Comparison of ENCODE assay signal across 10 cellular contexts in genomic region chr1:225921734-225922709, GRCh38. TPM values are rescaled to one million over a fixed set of nuclear protein-coding genes. Genes with fewer than 3 reads are reported as not detected.
A peak's percentile ranks its signal among the peaks of the same experiment; 100 is the strongest.
DNase-seq lines count a peak whose midpoint lies in the region; ATAC-seq, FAIRE-seq and TF ChIP-seq lines count a peak whose summit lies in the region.
"Had no signal": no experiment of that assay in that cellular context is flagged by ENCODE, and none has a peak within 500 bp of the region (broad histone marks: within the 10 kb centered on the region; RNA-seq: fewer than 3 reads in every experiment).

No MANE protein-coding gene starts in this region.

- TF ChIP-seq EP300 in GM12878 (IDR thresholded peaks at IDR 0.05; ENCODE audit: borderline replicate concordance in 1 of 2, control insufficient read depth in 1 of 2, low read depth in 2 of 2, low read length in 2 of 2): no peak

- BruUV-seq in GM12878 (replicated peaks; lab: Mats Ljungman, UMichigan): no TSS peak

- H2AFZ ChIP-seq in GM12878 (ENCODE audit: control insufficient read depth, low read depth, low read length): no peak overlapping the region

- H3K9me3 Mint-ChIP-seq in nephron progenitor cell: no peaks in the 10 kb centered on the region

- no peaks in the 10 kb centered on the region for H3K9me2 ChIP-seq in DOHH2 (replicated peaks; ENCODE audit: control insufficient read depth, low read length)

- RAD21 ChIA-PET in GM12878 (lab: Charles Lee; ENCODE audit: unreplicated experiment): interaction anchor here (3.6 kb wide), 1 partner anchor 40 kb away, joined by 16 read pairs; the partner anchor contains the start of gene TMEM63A

- H3K4me3 ChIP-seq in DOHH2 (ENCODE audit: low read length) (peak overlapping the region; percentile 99; the same call in 1 of the 2 replicates), GM12878 (no peak overlapping the region)

- TF ChIP-seq RAD21 in GM12878 (IDR thresholded peaks at IDR 0.05; ENCODE audit: insufficient read depth, low read depth, low read length): no peak

- H3K27ac Mint-ChIP-seq in nephron progenitor cell: no peak overlapping the region

- peaks cover 29% of the 10 kb centered on the region for H3K36me3 Mint-ChIP-seq in nephron progenitor cell (ENCODE audit: low read depth)

- H3K79me2 ChIP-seq in DOHH2 (ENCODE audit: control insufficient read depth, low read length) (peaks cover 29% of the 10 kb centered on the region), GM12878 (ENCODE audit: control insufficient read depth, insufficient read depth, low read length) (peaks cover 17% of the 10 kb centered on the region)

- FAIRE-seq in GM12878 (lab: Jason Lieb, UNC): no peak
- FAIRE-seq: colon had no signal

- H3K4me1 Mint-ChIP-seq in nephron progenitor cell: peaks cover 21% of the 10 kb centered on the region

- H3K27ac ChIP-seq in DOHH2 (ENCODE audit: low read depth, low read length) (no peak overlapping the region), GM12878 (ENCODE audit: control insufficient read depth, insufficient read depth) (no peak overlapping the region)

- H3K27me3 ChIP-seq in DOHH2 (ENCODE audit: control insufficient read depth, low read length) (no peaks in the 10 kb centered on the region), GM12878 (replicated peaks in 1 of 2; ENCODE audit: control insufficient read depth in 2 of 2, insufficient read depth in 2 of 2, low read length in 1 of 2) (no peaks in the 10 kb centered on the region)

- no peaks in the 10 kb centered on the region for H3K9me3 ChIP-seq in DOHH2 (ENCODE audit: control insufficient read depth, insufficient read depth, low read length)
- H3K9me3 ChIP-seq in GM12878 (replicated peaks; ENCODE audit: control insufficient read depth, insufficient read depth, low read length): no peaks in the 10 kb centered on the region

- H3K4me3 Mint-ChIP-seq in nephron progenitor cell: peak overlapping the region; percentile 91

- CTCF ChIA-PET in GM12878 (lab: Yijun Ruan, JAX): interaction anchor here (1.1 to 2.1 kb wide), 4 partner anchors 12 to 145 kb away, joined by 3 to 7 read pairs (median 6); partner anchors contain the start of gene SRP9

- DNase-seq in NCI-H146 treated with DMSO at 0.1 percent for 48 hours (lab: John Stamatoyannopoulos, UW; ENCODE audit: unreplicated experiment) (peak; percentile 16), GM12878 (ENCODE audit: low read depth, low spot score) (no peak), nephron progenitor cell (no peak)
- DNase-seq in effector CD4-positive, alpha-beta T cell: no peak

- POLR2A ChIA-PET in GM12878 (lab: Charles Lee): interaction anchor here (0.5 kb wide), 1 partner anchor 181 kb away, joined by 6 read pairs; no protein-coding TSS in a partner anchor

- H3K36me3 ChIP-seq in DOHH2 (ENCODE audit: control insufficient read depth, low read length): peaks cover 60% of the 10 kb centered on the region
- peaks cover 3 to 6% of the 10 kb centered on the region in 2 experiments for H3K36me3 ChIP-seq in GM12878 (ENCODE audit: control insufficient read depth in 2 of 2, insufficient read depth in 2 of 2, low read length in 1 of 2)

- H3K4me1 ChIP-seq in DOHH2 (ENCODE audit: control insufficient read depth, low read length) (peaks cover 22% of the 10 kb centered on the region), GM12878 (ENCODE audit: control insufficient read depth, insufficient read depth, low read length) (peaks cover 7% of the 10 kb centered on the region)

- H3K9ac ChIP-seq in GM12878 (ENCODE audit: control insufficient read depth, insufficient read depth, low read length): no peak overlapping the region

- in situ Hi-C loops in GM12878 (cut with MboI): no loop called here

- H3K27me3 Mint-ChIP-seq in nephron progenitor cell (ENCODE audit: low read depth, poor library complexity): no peaks in the 10 kb centered on the region

- intact Hi-C loops in GM12878 (cut with micrococcal nuclease; ENCODE audit: unreplicated experiment): loop anchor here (5.0 kb wide), 2 partner anchors 145 to 455 kb away; partner anchors contain the start of gene SRP9

- H3K4me2 ChIP-seq in DOHH2 (ENCODE audit: low read length) (peak overlapping the region; percentile 92), GM12878 (ENCODE audit: control insufficient read depth, insufficient read depth) (0 out of 2 replicates have a peak overlapping the region, but pooled peaks have one; percentile 97)

- H4K20me1 ChIP-seq in DOHH2 (ENCODE audit: control insufficient read depth, insufficient read depth, low read depth, low read length) (no peaks in the 10 kb centered on the region), GM12878 (ENCODE audit: control insufficient read depth, insufficient read depth) (no peaks in the 10 kb centered on the region)

- no peak for ATAC-seq in GM12878
- no peak for ATAC-seq in GM19035 (IDR thresholded peaks at IDR 0.05; ENCODE audit: unreplicated experiment)
- ATAC-seq in GM21447 (IDR thresholded peaks at IDR 0.05; ENCODE audit: unreplicated experiment): no peak
- no peak for ATAC-seq in HG03196 (IDR thresholded peaks at IDR 0.05; ENCODE audit: unreplicated experiment)

- SMC1A ChIA-PET in GM12878 (lab: Charles Lee; ENCODE audit: uncharacterized antibody, unreplicated experiment): interaction anchor here (0.6 kb wide), 1 partner anchor 39 kb away, joined by 3 read pairs; no protein-coding TSS in a partner anchor

- peaks cover 3% of the 10 kb centered on the region; the same call in 1 of the 2 replicates for H3F3A ChIP-seq in DOHH2 (ENCODE audit: control insufficient read depth, insufficient read depth)

- TF ChIP-seq POLR2A in GM12878 (IDR thresholded peaks at IDR 0.05; ENCODE audit: low read depth, low read length): 0 out of 2 replicates have a peak, but pooled peaks have one; percentile 2

- 90% methylated on average over 22 of the region's 23 CpGs for WGBS in GM12878 (ENCODE audit: insufficient coverage, insufficient replicate concordance, low lambda C conversion rate, missing lambda C conversion rate)

- TF ChIP-seq CTCF in DOHH2 (IDR thresholded peaks at IDR 0.05; ENCODE audit: low read depth, low read length, poor library complexity, severe bottlenecking) (no peak), GM12878 (IDR thresholded peaks at IDR 0.05 in 2 of 3, conservative IDR thresholded peaks at IDR 0.05 in 1 of 3; ENCODE audit: control insufficient read depth in 2 of 3, extremely low read depth in 1 of 3, insufficient read depth in 1 of 3, low read depth in 3 of 3, low read length in 3 of 3) (no peak), nephron progenitor cell (IDR thresholded peaks at IDR 0.05) (no peak)

RNA-seq across cellular contexts. Expression of gene PYCR2, which starts 2.0 kb away (rescaled TPM):
- total RNA-seq in GM12878 (2013; cell fraction: nucleolus; rRNA removed): 41.1 and 41.4 TPM in 2 replicates
- total RNA-seq in GM12878 (2014; rRNA removed): 53.4 and 65.2 TPM in 2 replicates
- 31.0 and 33.6 TPM in 2 replicates for total RNA-seq in GM12878 (2014; rRNA removed; fragmentation: Illumina TruSeq; extraction: Trizol)
- total RNA-seq in GM12878 (2021): 77.2 and 81.8 TPM in 2 replicates
- 22.2 TPM for polyA plus RNA-seq in GM12878 (2011; ENCODE audit: low read depth)
- polyA plus RNA-seq in GM12878 (2011; rRNA removed): 24.3 and 46.0 TPM in 2 replicates
- polyA plus RNA-seq in GM12878 (2011; cell fraction: cytosol; rRNA removed): 49.9 and 63.2 TPM in 2 replicates
- polyA plus RNA-seq in GM12878 (2011; cell fraction: nucleus; rRNA removed): 101 and 106 TPM in 2 replicates
- polyA plus RNA-seq in GM12878 (2012): 45.2 and 52.3 TPM in 2 replicates
- polyA plus RNA-seq in GM12878 (2014; fragmentation: Illumina TruSeq; extraction: Trizol): 19.1 and 47.0 TPM in 2 replicates
- polyA plus RNA-seq in GM12878 (2014; fragmentation: Nextera tagmentation; extraction: Ambion mirVana): 1 to 10 TPM; 1.7 to 5.9 TPM
- polyA plus RNA-seq in GM12878 (2014; rRNA removed): 62.8 and 64.9 TPM in 2 replicates
- polyA plus RNA-seq in GM12878 (2016; fragmentation: Nextera tagmentation; extraction: Ambion mirVana): 10 to 100 TPM; 74.9 to 76.3 TPM
- 29.4 and 39.5 TPM in 2 replicates for polyA minus RNA-seq in GM12878 (2011; rRNA and poly(A)+ RNA removed)
- 8.3 and 15.2 TPM in 2 replicates for polyA minus RNA-seq in GM12878 (2011; cell fraction: cytosol; rRNA and poly(A)+ RNA removed)
- polyA minus RNA-seq in GM12878 (2011; cell fraction: nucleus; rRNA and poly(A)+ RNA removed): 20.2 and 31.1 TPM in 2 replicates

RNA-seq across cellular contexts. Expression of gene LEFTY2, which starts 19.0 kb away (rescaled TPM):
- total RNA-seq in GM12878 (2013; cell fraction: nucleolus; rRNA removed): not detected in 2 replicates
- total RNA-seq in GM12878 (2014; rRNA removed): not detected in 2 replicates
- total RNA-seq in GM12878 (2014; rRNA removed; fragmentation: Illumina TruSeq; extraction: Trizol): not detected in 2 replicates
- total RNA-seq in GM12878 (2021): not detected in 2 replicates
- not detected for polyA plus RNA-seq in GM12878 (2011; ENCODE audit: low read depth)
- polyA plus RNA-seq in GM12878 (2011; rRNA removed): not detected in 2 replicates
- not detected in 2 replicates for polyA plus RNA-seq in GM12878 (2011; cell fraction: cytosol; rRNA removed)
- polyA plus RNA-seq in GM12878 (2011; cell fraction: nucleus; rRNA removed): not detected in 2 replicates
- polyA plus RNA-seq in GM12878 (2012): not detected in 2 replicates
- not detected in 2 replicates for polyA plus RNA-seq in GM12878 (2014; fragmentation: Illumina TruSeq; extraction: Trizol)
- polyA plus RNA-seq in GM12878 (2014; fragmentation: Nextera tagmentation; extraction: Ambion mirVana): not detected
- polyA plus RNA-seq in GM12878 (2014; rRNA removed): not detected in 2 replicates
- polyA plus RNA-seq in GM12878 (2016; fragmentation: Nextera tagmentation; extraction: Ambion mirVana): not detected
- polyA minus RNA-seq in GM12878 (2011; rRNA and poly(A)+ RNA removed): not detected in 2 replicates
- polyA minus RNA-seq in GM12878 (2011; cell fraction: cytosol; rRNA and poly(A)+ RNA removed): not detected in 2 replicates
- not detected in 2 replicates for polyA minus RNA-seq in GM12878 (2011; cell fraction: nucleus; rRNA and poly(A)+ RNA removed)
- total RNA-seq: T-helper 2 cell treated with Interferon-gamma antibody and Interleukin-4, amounts not matched to agents 100 ng/mL and 5 ng/mL, for 36 hours had no signal

RNA-seq across cellular contexts. Expression of gene LEFTY1, which starts 33.1 kb away (rescaled TPM):
- total RNA-seq in GM12878 (2013; cell fraction: nucleolus; rRNA removed): not detected in 2 replicates
- 0.06 TPM in 1 of 2 replicates, not detected in the other for total RNA-seq in GM12878 (2014; rRNA removed)
- total RNA-seq in GM12878 (2014; rRNA removed; fragmentation: Illumina TruSeq; extraction: Trizol): not detected in 2 replicates
- 0.27 TPM in 1 of 2 replicates, not detected in the other for total RNA-seq in GM12878 (2021)
- polyA plus RNA-seq in GM12878 (2011; ENCODE audit: low read depth): not detected
- polyA plus RNA-seq in GM12878 (2011; rRNA removed): not detected in 2 replicates
- polyA plus RNA-seq in GM12878 (2011; cell fraction: cytosol; rRNA removed): 0.04 TPM in 1 of 2 replicates, not detected in the other
- 0.06 TPM in 1 of 2 replicates, not detected in the other for polyA plus RNA-seq in GM12878 (2011; cell fraction: nucleus; rRNA removed)
- polyA plus RNA-seq in GM12878 (2012): 0.08 TPM in 1 of 2 replicates, not detected in the other
- not detected in 2 replicates for polyA plus RNA-seq in GM12878 (2014; fragmentation: Illumina TruSeq; extraction: Trizol)
- not detected for polyA plus RNA-seq in GM12878 (2014; fragmentation: Nextera tagmentation; extraction: Ambion mirVana)
- 0.06 TPM in 1 of 2 replicates, not detected in the other for polyA plus RNA-seq in GM12878 (2014; rRNA removed)
- polyA plus RNA-seq in GM12878 (2016; fragmentation: Nextera tagmentation; extraction: Ambion mirVana): not detected
- polyA minus RNA-seq in GM12878 (2011; rRNA and poly(A)+ RNA removed): not detected in 2 replicates
- polyA minus RNA-seq in GM12878 (2011; cell fraction: cytosol; rRNA and poly(A)+ RNA removed): not detected in 2 replicates
- not detected in 2 replicates for polyA minus RNA-seq in GM12878 (2011; cell fraction: nucleus; rRNA and poly(A)+ RNA removed)
- total RNA-seq: T-helper 2 cell treated with Interferon-gamma antibody and Interleukin-4, amounts not matched to agents 100 ng/mL and 5 ng/mL, for 36 hours had no signal

RNA-seq across cellular contexts. Expression of gene TMEM63A, which starts 39.8 kb away (rescaled TPM):
- total RNA-seq in GM12878 (2013; cell fraction: nucleolus; rRNA removed): 302 and 309 TPM in 2 replicates
- 12.0 TPM in 2 replicates for total RNA-seq in GM12878 (2014; rRNA removed)
- 8.7 and 10.4 TPM in 2 replicates for total RNA-seq in GM12878 (2014; rRNA removed; fragmentation: Illumina TruSeq; extraction: Trizol)
- 27.6 and 31.8 TPM in 2 replicates for total RNA-seq in GM12878 (2021)
- 9.4 TPM for polyA plus RNA-seq in GM12878 (2011; ENCODE audit: low read depth)
- 21.0 and 33.5 TPM in 2 replicates for polyA plus RNA-seq in GM12878 (2011; rRNA removed)
- 18.1 and 18.5 TPM in 2 replicates for polyA plus RNA-seq in GM12878 (2011; cell fraction: cytosol; rRNA removed)
- polyA plus RNA-seq in GM12878 (2011; cell fraction: nucleus; rRNA removed): 203 and 271 TPM in 2 replicates
- 18.2 and 27.5 TPM in 2 replicates for polyA plus RNA-seq in GM12878 (2012)
- polyA plus RNA-seq in GM12878 (2014; fragmentation: Illumina TruSeq; extraction: Trizol): 19.6 and 20.1 TPM in 2 replicates
- polyA plus RNA-seq in GM12878 (2014; fragmentation: Nextera tagmentation; extraction: Ambion mirVana): 1 to 10 TPM; 1.3 to 1.8 TPM
- polyA plus RNA-seq in GM12878 (2014; rRNA removed): 17.2 and 20.2 TPM in 2 replicates
- 10 to 100 TPM; 14.4 to 15.9 TPM for polyA plus RNA-seq in GM12878 (2016; fragmentation: Nextera tagmentation; extraction: Ambion mirVana)
- polyA minus RNA-seq in GM12878 (2011; rRNA and poly(A)+ RNA removed): 37.9 and 46.4 TPM in 2 replicates
- polyA minus RNA-seq in GM12878 (2011; cell fraction: cytosol; rRNA and poly(A)+ RNA removed): 7.7 and 11.4 TPM in 2 replicates
- 61.2 and 88.9 TPM in 2 replicates for polyA minus RNA-seq in GM12878 (2011; cell fraction: nucleus; rRNA and poly(A)+ RNA removed)
